27 cellular contexts compared by ENCODE assay signal in genomic region chr15:81321667-81322066, GRCh38. TPM values are rescaled to one million over a fixed set of nuclear protein-coding genes. Genes with fewer than 3 reads are reported as not detected.
DNase-seq lines count a peak whose midpoint lies in the region; ATAC-seq, FAIRE-seq and TF ChIP-seq lines count a peak whose summit lies in the region.
"Had no signal": no experiment of that assay in that cellular context is flagged by ENCODE, and none has a peak within 500 bp of the region (broad histone marks: within the 10 kb centered on the region; RNA-seq: fewer than 3 reads in every experiment).

No MANE protein-coding gene starts in this region.

- CTCF ChIA-PET in HepG2 (lab: Yijun Ruan, JAX; ENCODE audit: low intra/inter-chr PET ratio, low total read pairs) = no interaction called here

- H3K9me3 ChIP-seq in esophagus (ENCODE audit: control insufficient read depth in 2 of 2, insufficient read depth in 1 of 2, low read depth in 1 of 2, low read length in 1 of 2) (no peaks in the 10 kb centered on the region), HepG2 (ENCODE audit: low read length) (no peaks in the 10 kb centered on the region), lower lobe of right lung (no peaks in the 10 kb centered on the region), Karpas-422 (ENCODE audit: low read length) (no peaks in the 10 kb centered on the region)
- H3K9me3 ChIP-seq: BLaER1, HAP-1, SJSA1 had no signal

- no peaks in the 10 kb centered on the region for H3K36me3 Mint-ChIP-seq in activated naive CD4-positive, alpha-beta T cell treated with anti-CD3 and anti-CD28 coated beads, Interleukin-2, amount 50 U/mL, for 24 hours
- peaks cover 1 to 15% of the 10 kb centered on the region in 2 donors for H3K36me3 Mint-ChIP-seq in activated naive CD4-positive, alpha-beta T cell treated with anti-CD3 and anti-CD28 coated beads, Interleukin-2, amount 50 U/mL, for 72 hours
- H3K36me3 Mint-ChIP-seq in effector memory CD8-positive, alpha-beta T cell (ENCODE audit: insufficient read depth) = peaks cover 5% of the 10 kb centered on the region

- H3K27me3 ChIP-seq in esophagus (ENCODE audit: control insufficient read depth in 1 of 2, insufficient read depth in 2 of 2, low read length in 2 of 2) = no peaks in the 10 kb centered on the region
- H3K27me3 ChIP-seq in HepG2 (ENCODE audit: control insufficient read depth in 1 of 2, insufficient read depth in 2 of 2, low read length in 2 of 2) = no peaks in the 10 kb centered on the region
- H3K27me3 ChIP-seq in lower lobe of right lung (ENCODE audit: low read depth) = no peaks in the 10 kb centered on the region
- no peaks in the 10 kb centered on the region for H3K27me3 ChIP-seq in Karpas-422 (ENCODE audit: low read length)
- H3K27me3 ChIP-seq: BLaER1, SJSA1 had no signal

- BruUV-seq in HepG2 (replicated peaks; lab: Mats Ljungman, UMichigan) = no TSS peak

- H3K4me1 Mint-ChIP-seq in activated naive CD4-positive, alpha-beta T cell treated with anti-CD3 and anti-CD28 coated beads, Interleukin-2, amount 50 U/mL, for 24 hours = peaks cover 45% of the 10 kb centered on the region
- peaks cover 18 to 24% of the 10 kb centered on the region in 2 donors for H3K4me1 Mint-ChIP-seq in effector memory CD8-positive, alpha-beta T cell (ENCODE audit: low read depth in 2 of 2)

- H3K4me3 Mint-ChIP-seq in activated naive CD4-positive, alpha-beta T cell treated with anti-CD3 and anti-CD28 coated beads, Interleukin-2, amount 50 U/mL, for 24 hours = peak overlapping the region; percentile 51
- no peak overlapping the region for H3K4me3 Mint-ChIP-seq in effector memory CD8-positive, alpha-beta T cell

- H3K27ac Mint-ChIP-seq in activated naive CD4-positive, alpha-beta T cell treated with anti-CD3 and anti-CD28 coated beads, Interleukin-2, amount 50 U/mL, for 24 hours = no peak overlapping the region
- no peak overlapping the region for H3K27ac Mint-ChIP-seq in activated naive CD4-positive, alpha-beta T cell treated with anti-CD3 and anti-CD28 coated beads, Interleukin-2, amount 50 U/mL, for 72 hours
- no peak overlapping the region for H3K27ac Mint-ChIP-seq in effector memory CD8-positive, alpha-beta T cell
- H3K27ac Mint-ChIP-seq: GM23338 had no signal

- H3K4me1 ChIP-seq in esophagus (ENCODE audit: control insufficient read depth in 2 of 2, insufficient read depth in 2 of 2, low read length in 1 of 2) = peaks cover 0 to 4% of the 10 kb centered on the region in 2 donors
- peaks cover 28% of the 10 kb centered on the region for H3K4me1 ChIP-seq in HepG2 (ENCODE audit: insufficient read depth, low read length)
- H3K4me1 ChIP-seq in lower lobe of right lung = peaks cover 21% of the 10 kb centered on the region
- peaks cover 17% of the 10 kb centered on the region for H3K4me1 ChIP-seq in Karpas-422 (ENCODE audit: low read length)
- H3K4me1 ChIP-seq: HAP-1 had no signal

- FAIRE-seq in HepG2 (lab: Jason Lieb, UNC) = no peak
- FAIRE-seq: GM12891, RCC 7860 had no signal

- intact Hi-C loops in HepG2 (cut with micrococcal nuclease; ENCODE audit: unreplicated experiment) = no loop called here
- intact Hi-C loops in lower lobe of right lung (cut with DNase I) = no loop called here

- H3K9ac ChIP-seq in HepG2 (ENCODE audit: insufficient read depth, low read depth, low read length) (no peak overlapping the region), Karpas-422 (ENCODE audit: low read length) (no peak overlapping the region)
- H3K9ac ChIP-seq: BLaER1, KMS-11 had no signal

- DNase-seq in activated naive CD4-positive, alpha-beta T cell treated with anti-CD3 and anti-CD28 coated beads, Interleukin-2, amount 50 U/mL, for 72 hours (ENCODE audit: low spot score in 2 of 2) = no peak
- DNase-seq in HepG2 (ENCODE audit: low spot score) = no peak
- no peak for DNase-seq in effector CD4-positive, alpha-beta T cell
- no peak for DNase-seq in lower lobe of right lung
- no peak for DNase-seq in effector memory CD8-positive, alpha-beta T cell
- no peak for DNase-seq in Karpas-422
- DNase-seq: ACHN; CD8-positive, alpha-beta T cell; DND-41; NCI-H1417; NCI-H1694 treated with DMSO at 0.1 percent for 48 hours; NCI-H446 treated with DMSO at 0.1 percent for 48 hours; NK-92 treated with Interleukin-12 subunit alpha and Interleukin-12 subunit beta, amount 100 ng/mL, for 24 hours had no signal

- no peaks in the 10 kb centered on the region for H3K79me2 ChIP-seq in HepG2 (ENCODE audit: insufficient read depth, low read length)
- H3K79me2 ChIP-seq in Karpas-422 (ENCODE audit: low read length) = no peaks in the 10 kb centered on the region

- in situ Hi-C loops in HepG2 (cut with HindIII; ENCODE audit: extremely low pct_ligation_motif_present, low pct_unique_long_range_greater_than_20kb) = no loop called here

- TF ChIP-seq POLR2A in HepG2 (IDR thresholded peaks at IDR 0.05; ENCODE audit: insufficient read depth in 1 of 2, low read depth in 2 of 2, low read length in 2 of 2) = no peak

- H3K9me3 Mint-ChIP-seq in activated naive CD4-positive, alpha-beta T cell treated with anti-CD3 and anti-CD28 coated beads, Interleukin-2, amount 50 U/mL, for 24 hours = no peaks in the 10 kb centered on the region
- no peaks in the 10 kb centered on the region for H3K9me3 Mint-ChIP-seq in activated naive CD4-positive, alpha-beta T cell treated with anti-CD3 and anti-CD28 coated beads, Interleukin-2, amount 50 U/mL, for 72 hours
- H3K9me3 Mint-ChIP-seq in effector memory CD8-positive, alpha-beta T cell = no peaks in the 10 kb centered on the region
- H3K9me3 Mint-ChIP-seq: CD8-positive, alpha-beta T cell; GM23338 had no signal

- no peaks in the 10 kb centered on the region for H3K27me3 Mint-ChIP-seq in activated naive CD4-positive, alpha-beta T cell treated with anti-CD3 and anti-CD28 coated beads, Interleukin-2, amount 50 U/mL, for 24 hours
- H3K27me3 Mint-ChIP-seq in effector memory CD8-positive, alpha-beta T cell = no peaks in the 10 kb centered on the region

- TF ChIP-seq EP300 in HepG2 (IDR thresholded peaks at IDR 0.05; ENCODE audit: low read depth in 2 of 2, low read length in 2 of 2) (no peak), HepG2 (CRISPR knock-in tag; IDR thresholded peaks at IDR 0.05; ENCODE audit: borderline replicate concordance) (no peak)

- no peak for ATAC-seq in activated naive CD4-positive, alpha-beta T cell treated with anti-CD3 and anti-CD28 coated beads, Interleukin-2, amount 50 U/mL, for 72 hours
- ATAC-seq in HepG2 (no peak), lower lobe of right lung (no peak)
- no peak for ATAC-seq in effector memory CD8-positive, alpha-beta T cell (replicated peaks)
- ATAC-seq: CD8-positive, alpha-beta T cell; GM23338; Right ventricle myocardium inferior had no signal

- H3K9me2 ChIP-seq in Karpas-422 (replicated peaks; ENCODE audit: insufficient read depth, low read length) = no peaks in the 10 kb centered on the region

- H4K20me1 ChIP-seq in HepG2 (ENCODE audit: insufficient read depth, low read length) (no peaks in the 10 kb centered on the region), Karpas-422 (ENCODE audit: insufficient read depth, low read depth, low read length) (no peaks in the 10 kb centered on the region)
- H4K20me1 ChIP-seq: BLaER1 had no signal

- H3K4me3 ChIP-seq in esophagus (ENCODE audit: low read depth in 1 of 2, low read length in 2 of 2) (no peak overlapping the region), HepG2 (replicated peaks in 1 of 3; ENCODE audit: insufficient read depth in 1 of 3, low read depth in 2 of 3, low read length in 3 of 3) (no peak overlapping the region), lower lobe of right lung (no peak overlapping the region), Karpas-422 (ENCODE audit: low read length) (no peak overlapping the region)
- H3K4me3 ChIP-seq: BLaER1, GM23338, HAP-1, SJSA1 had no signal

- POLR2A ChIA-PET in HepG2 (lab: Yijun Ruan, JAX) = no interaction called here

- no peak for TF ChIP-seq RAD21 in HepG2 (CRISPR knock-in tag; IDR thresholded peaks at IDR 0.05)

- H2AFZ ChIP-seq in HepG2 (ENCODE audit: low read length) (no peak overlapping the region), Karpas-422 (ENCODE audit: low read length) (no peak overlapping the region)
- H2AFZ ChIP-seq: GM23338 had no signal

- TF ChIP-seq CTCF in HepG2 (CRISPR knock-in tag; IDR thresholded peaks at IDR 0.05) = no peak
- TF ChIP-seq CTCF in lower lobe of right lung (IDR thresholded peaks at IDR 0.05) = no peak

- peak overlapping the region; percentile 71 to 94 for H3K27ac ChIP-seq in esophagus (ENCODE audit: low read depth in 2 of 2, low read length in 1 of 2)
- H3K27ac ChIP-seq in HepG2 (ENCODE audit: extremely low read length, insufficient read depth, low read length) = no peak overlapping the region
- H3K27ac ChIP-seq in lower lobe of right lung = no peak overlapping the region
- H3K27ac ChIP-seq in Karpas-422 (ENCODE audit: low read length) = no peak overlapping the region
- H3K27ac ChIP-seq: 22Rv1, BLaER1, HL-60, KMS-11, SJSA1 had no signal

- WGBS in esophagus, 2 donors = 78 to 85% methylated on average over 1 of the region's 1 CpG
- WGBS in HepG2 (ENCODE audit: low lambda C conversion rate) = 100% methylated on average over 1 of the region's 1 CpG

- H3K36me3 ChIP-seq in esophagus (ENCODE audit: control insufficient read depth in 2 of 2, insufficient read depth in 2 of 2, low read length in 1 of 2) = peaks cover 5 to 34% of the 10 kb centered on the region in 2 donors
- peaks cover 0 to 6% of the 10 kb centered on the region in 2 experiments; a peak in 3 of 5 replicates for H3K36me3 ChIP-seq in HepG2 (replicated peaks in 1 of 2; ENCODE audit: control insufficient read depth in 1 of 2, insufficient read depth in 2 of 2, low read length in 2 of 2)
- peaks cover 36% of the 10 kb centered on the region for H3K36me3 ChIP-seq in lower lobe of right lung
- no peaks in the 10 kb centered on the region for H3K36me3 ChIP-seq in Karpas-422 (ENCODE audit: insufficient read depth, low read length)
- H3K36me3 ChIP-seq: HAP-1 had no signal

- H3K4me2 ChIP-seq in HepG2 (ENCODE audit: low read depth, low read length) (no peak overlapping the region), Karpas-422 (ENCODE audit: low read depth, low read length, poor library complexity, severe bottlenecking) (no peak overlapping the region)
- H3K4me2 ChIP-seq: GM23338, KMS-11 had no signal

RNA-seq across cellular contexts. Expression of gene STARD5, which starts 2.3 kb away (rescaled TPM):
- 1 to 10 TPM; 8.0 to 8.8 TPM for total RNA-seq in activated naive CD4-positive, alpha-beta T cell treated with anti-CD3 and anti-CD28 coated beads, Interleukin-2, amount 50 U/mL, for 72 hours
- polyA plus RNA-seq in esophagus (10 to 100 TPM; 12.2 to 17.2 TPM), HepG2 (2011; rRNA removed) (3.5 TPM in 2 replicates)
- total RNA-seq in HepG2 (2016; rRNA removed; fragmentation: Illumina TruSeq; extraction: Trizol) (1.6 and 3.1 TPM in 2 replicates), lower lobe of right lung (5.2 TPM)
- 1.0 and 1.6 TPM in 2 replicates for total RNA-seq in HepG2 (2016; cell fraction: cytosol; rRNA removed; fragmentation: Illumina TruSeq; extraction: Trizol; ENCODE audit: low read depth)
- total RNA-seq in HepG2 (2016; cell fraction: insoluble cytoplasmic fraction; rRNA removed; fragmentation: Illumina TruSeq; extraction: Trizol) = 0.79 and 2.3 TPM in 2 replicates
- total RNA-seq in HepG2 (2016; cell fraction: membrane; rRNA removed; fragmentation: Illumina TruSeq; extraction: Trizol) = 1.0 and 1.2 TPM in 2 replicates
- 3.9 and 5.4 TPM in 2 replicates for total RNA-seq in HepG2 (2016; cell fraction: nucleus; rRNA removed; fragmentation: Illumina TruSeq; extraction: Trizol)
- 2.2 and 2.3 TPM in 2 replicates for polyA plus RNA-seq in HepG2 (2011; cell fraction: cytosol; rRNA removed)
- polyA plus RNA-seq in HepG2 (2011; cell fraction: nucleus; rRNA removed) = 13.0 and 14.0 TPM in 2 replicates
- polyA plus RNA-seq in HepG2 (2012) = 0.79 and 0.84 TPM in 2 replicates
- 0.96 and 0.98 TPM in 2 replicates for polyA plus RNA-seq in HepG2 (2016; cell fraction: cytosol; fragmentation: Illumina TruSeq; extraction: Trizol; ENCODE audit: low read depth)
- polyA plus RNA-seq in HepG2 (2016; cell fraction: insoluble cytoplasmic fraction; fragmentation: Illumina TruSeq; extraction: Trizol; ENCODE audit: low read depth) = 1.8 and 2.1 TPM in 2 replicates
- 1.00 and 1.8 TPM in 2 replicates for polyA plus RNA-seq in HepG2 (2016; cell fraction: membrane; fragmentation: Illumina TruSeq; extraction: Trizol; ENCODE audit: low read depth)
- polyA plus RNA-seq in HepG2 (2016; cell fraction: nucleus; fragmentation: Illumina TruSeq; extraction: Trizol; ENCODE audit: insufficient read depth, low read depth) = 6.1 and 6.6 TPM in 2 replicates
- polyA minus RNA-seq in HepG2 (2011; rRNA and poly(A)+ RNA removed; ENCODE audit: low replicate concordance) = 2.2 and 3.7 TPM in 2 replicates
- 0.40 and 0.70 TPM in 2 replicates for polyA minus RNA-seq in HepG2 (2011; cell fraction: cytosol; rRNA and poly(A)+ RNA removed)
- 13.5 and 14.9 TPM in 2 replicates for polyA minus RNA-seq in HepG2 (2011; cell fraction: nucleus; rRNA and poly(A)+ RNA removed)
- 0.22 and 0.87 TPM in 2 replicates for total RNA-seq in Karpas-422 (2014; rRNA removed; shearing (Covaris generic); ENCODE audit: low replicate concordance)

RNA-seq across cellular contexts. Expression of gene TMC3, which starts 52.3 kb away (rescaled TPM):
- not detected for total RNA-seq in activated naive CD4-positive, alpha-beta T cell treated with anti-CD3 and anti-CD28 coated beads, Interleukin-2, amount 50 U/mL, for 72 hours
- polyA plus RNA-seq in esophagus = not detected
- total RNA-seq in HepG2 (2016; rRNA removed; fragmentation: Illumina TruSeq; extraction: Trizol) = not detected in 2 replicates
- not detected in 2 replicates for total RNA-seq in HepG2 (2016; cell fraction: cytosol; rRNA removed; fragmentation: Illumina TruSeq; extraction: Trizol; ENCODE audit: low read depth)
- not detected in 2 replicates for total RNA-seq in HepG2 (2016; cell fraction: insoluble cytoplasmic fraction; rRNA removed; fragmentation: Illumina TruSeq; extraction: Trizol)
- not detected in 2 replicates for total RNA-seq in HepG2 (2016; cell fraction: membrane; rRNA removed; fragmentation: Illumina TruSeq; extraction: Trizol)
- total RNA-seq in HepG2 (2016; cell fraction: nucleus; rRNA removed; fragmentation: Illumina TruSeq; extraction: Trizol) = not detected in 2 replicates
- not detected in 2 replicates for polyA plus RNA-seq in HepG2 (2011; rRNA removed)
- polyA plus RNA-seq in HepG2 (2011; cell fraction: cytosol; rRNA removed) = not detected in 2 replicates
- not detected in 2 replicates for polyA plus RNA-seq in HepG2 (2011; cell fraction: nucleus; rRNA removed)
- polyA plus RNA-seq in HepG2 (2012) = not detected in 2 replicates
- not detected in 2 replicates for polyA plus RNA-seq in HepG2 (2016; cell fraction: cytosol; fragmentation: Illumina TruSeq; extraction: Trizol; ENCODE audit: low read depth)
- polyA plus RNA-seq in HepG2 (2016; cell fraction: insoluble cytoplasmic fraction; fragmentation: Illumina TruSeq; extraction: Trizol; ENCODE audit: low read depth) = not detected in 2 replicates
- not detected in 2 replicates for polyA plus RNA-seq in HepG2 (2016; cell fraction: membrane; fragmentation: Illumina TruSeq; extraction: Trizol; ENCODE audit: low read depth)
- polyA plus RNA-seq in HepG2 (2016; cell fraction: nucleus; fragmentation: Illumina TruSeq; extraction: Trizol; ENCODE audit: insufficient read depth, low read depth) = not detected in 2 replicates
- polyA minus RNA-seq in HepG2 (2011; rRNA and poly(A)+ RNA removed; ENCODE audit: low replicate concordance) = not detected in 2 replicates
- not detected in 2 replicates for polyA minus RNA-seq in HepG2 (2011; cell fraction: cytosol; rRNA and poly(A)+ RNA removed)
- polyA minus RNA-seq in HepG2 (2011; cell fraction: nucleus; rRNA and poly(A)+ RNA removed) = not detected in 2 replicates
- total RNA-seq in lower lobe of right lung = not detected
- not detected in 2 replicates for total RNA-seq in Karpas-422 (2014; rRNA removed; shearing (Covaris generic); ENCODE audit: low replicate concordance)
- total RNA-seq: CD8-positive, alpha-beta T cell; GM23338; HT1080; M059J; Right ventricle myocardium inferior had no signal

Comparison
In these comparisons a context has a peak if more than half of its experiments do, and no peak if none do; other contexts are left out.
1. H3K27ac ChIP-seq: peak in esophagus (2 of 2); none in HepG2 (single experiment), lower lobe of right lung (single experiment) and Karpas-422 (single experiment).